Comparison of ENCODE assay signal across 8 cellular contexts in genomic region chr19:29724102-29724641, GRCh38. TPM values are rescaled to one million over a fixed set of nuclear protein-coding genes. Genes with fewer than 3 reads are reported as not detected.
DNase-seq lines count a peak whose midpoint lies in the region; ATAC-seq and TF ChIP-seq lines count a peak whose summit lies in the region.

No MANE protein-coding gene starts in this region.

- peak overlapping the region; percentile 75 for H3K4me2 ChIP-seq in OCI-LY3 (ENCODE audit: low read length)

- no peak for TF ChIP-seq CTCF in OCI-LY3 (IDR thresholded peaks at IDR 0.05; ENCODE audit: low read depth, low read length)

- peak overlapping the region in 6 of 9 donors; percentile 41 to 86 (median 52) for H3K27ac Mint-ChIP-seq in naive thymus-derived CD4-positive, alpha-beta T cell

- peaks cover 5 to 20% (median 15%) of the 10 kb centered on the region in 7 donors for H3K4me1 Mint-ChIP-seq in naive thymus-derived CD4-positive, alpha-beta T cell

- H2AFZ ChIP-seq in OCI-LY3 (ENCODE audit: low read depth, low read length): peak overlapping the region; percentile 28; the same call in 1 of the 2 replicates

- no peaks in the 10 kb centered on the region; the same call in 1 of the 2 replicates for H3K4me1 ChIP-seq in OCI-LY3 (ENCODE audit: low read length)
- H3K4me1 ChIP-seq in naive thymus-derived CD4-positive, alpha-beta T cell (ENCODE audit: control insufficient read depth in 2 of 2, insufficient read depth in 2 of 2, low read length in 2 of 2): peaks cover 0 to 9% of the 10 kb centered on the region in 2 donors

- no peaks in the 10 kb centered on the region for H3K79me2 ChIP-seq in OCI-LY3 (ENCODE audit: low read length)

- peaks cover 0 to 61% (median 6%) of the 10 kb centered on the region in 5 donors for H3K27me3 Mint-ChIP-seq in naive thymus-derived CD4-positive, alpha-beta T cell

- peak overlapping the region; percentile 75 to 87 (median 84) for H3K4me3 Mint-ChIP-seq in naive thymus-derived CD4-positive, alpha-beta T cell

- H3K9me3 ChIP-seq in OCI-LY3 (ENCODE audit: insufficient read depth, low read length): no peaks in the 10 kb centered on the region
- H3K9me3 ChIP-seq in naive thymus-derived CD4-positive, alpha-beta T cell (ENCODE audit: control insufficient read depth in 2 of 3, low read length in 3 of 3): no peaks in the 10 kb centered on the region

- no peaks in the 10 kb centered on the region for H3K9me3 Mint-ChIP-seq in naive thymus-derived CD4-positive, alpha-beta T cell

- H3K27me3 ChIP-seq in OCI-LY3 (ENCODE audit: low read depth, low read length): peaks cover 29% of the 10 kb centered on the region
- H3K27me3 ChIP-seq in naive thymus-derived CD4-positive, alpha-beta T cell (ENCODE audit: control insufficient read depth in 2 of 2, insufficient read depth in 2 of 2, low read length in 2 of 2): no peaks in the 10 kb centered on the region

- H4K20me1 ChIP-seq in OCI-LY3 (ENCODE audit: insufficient read depth, low read length): no peaks in the 10 kb centered on the region

- peak overlapping the region; percentile 16; the same call in 1 of the 2 replicates for H3K9ac ChIP-seq in OCI-LY3 (ENCODE audit: low read length)

- intact Hi-C loops in naive thymus-derived CD4-positive, alpha-beta T cell (cut with micrococcal nuclease): no loop called here

- DNase-seq in ELF-1 (ENCODE audit: low read depth, low spot score) (peak; percentile 49), NCI-H2081 treated with DMSO at 0.1 percent for 48 hours (lab: John Stamatoyannopoulos, UW) (no peak), RKO (ENCODE audit: low spot score) (no peak)
- DNase-seq in naive thymus-derived CD4-positive, alpha-beta T cell: peak in 7 of 9 donors; percentile 14 to 42 (median 36)

- POLR2A ChIA-PET in naive thymus-derived CD4-positive, alpha-beta T cell (lab: Charles Lee): interaction anchor here (1.4 to 3.6 kb wide), 2 partner anchors 9 to 118 kb away, joined by 5 to 14 read pairs; partner anchors contain the start of genes C19orf12 and POP4

- no peak overlapping the region for H3K27ac ChIP-seq in OCI-LY3 (ENCODE audit: low read length)
- H3K27ac ChIP-seq in cingulate gyrus (ENCODE audit: low read depth, low read length): peak overlapping the region; percentile 35
- no peak overlapping the region for H3K27ac ChIP-seq in naive thymus-derived CD4-positive, alpha-beta T cell (ENCODE audit: low read depth, low read length)

- CTCF ChIA-PET in naive thymus-derived CD4-positive, alpha-beta T cell (lab: Charles Lee): interaction anchor here (1.0 kb wide), 1 partner anchor 150 kb away, joined by 3 read pairs; no protein-coding TSS in a partner anchor

- no peaks in the 10 kb centered on the region for H3K36me3 Mint-ChIP-seq in naive thymus-derived CD4-positive, alpha-beta T cell

- H3K36me3 ChIP-seq in OCI-LY3 (replicated peaks; ENCODE audit: low read depth, low read length): no peaks in the 10 kb centered on the region
- H3K36me3 ChIP-seq in naive thymus-derived CD4-positive, alpha-beta T cell (ENCODE audit: control insufficient read depth in 2 of 3, insufficient read depth in 3 of 3, low read length in 3 of 3): no peaks in the 10 kb centered on the region

- H3K4me3 ChIP-seq in OCI-LY3 (ENCODE audit: low read length): peak overlapping the region; percentile 61
- H3K4me3 ChIP-seq in naive thymus-derived CD4-positive, alpha-beta T cell (ENCODE audit: low read length): peak overlapping the region; percentile 8

- ATAC-seq in naive thymus-derived CD4-positive, alpha-beta T cell: peak; percentile 66
- ATAC-seq in HG03039 (IDR thresholded peaks at IDR 0.05; ENCODE audit: unreplicated experiment) (no peak), GM18873 (IDR thresholded peaks at IDR 0.05; ENCODE audit: low FRiP score, unreplicated experiment) (no peak)

RNA-seq across cellular contexts. Expression of gene C19orf12, which starts 9.1 kb away (rescaled TPM):
- total RNA-seq in naive thymus-derived CD4-positive, alpha-beta T cell: 10 to 100 TPM; 19.8 to 51.5 (median 24.6) TPM
- polyA plus RNA-seq in naive thymus-derived CD4-positive, alpha-beta T cell: 10 to 100 TPM; 17.6 to 23.3 TPM

RNA-seq across cellular contexts. Expression of gene PLEKHF1, which starts 58.9 kb away (rescaled TPM):
- total RNA-seq in naive thymus-derived CD4-positive, alpha-beta T cell: 10 to 100 TPM; 11.1 to 47.2 (median 17.5) TPM
- 10 to 100 TPM; 11.5 to 37.6 TPM for polyA plus RNA-seq in naive thymus-derived CD4-positive, alpha-beta T cell

Comparison
In these comparisons a context has a peak if more than half of its experiments do, and no peak if none do; other contexts are left out.
1. DNase-seq: peak in ELF-1 (single experiment) and naive thymus-derived CD4-positive, alpha-beta T cell (7 of 9); none in NCI-H2081 treated with DMSO at 0.1 percent for 48 hours (single experiment) and RKO (single experiment).